ENCODE assay signal across 12 cellular contexts in genomic region chr5:81187885-81188284, GRCh38. TPM values are rescaled to one million over a fixed set of nuclear protein-coding genes. Genes with fewer than 3 reads are reported as not detected.
A peak's percentile ranks its signal among the peaks of the same experiment; 100 is the strongest.
DNase-seq lines count a peak whose midpoint lies in the region; ATAC-seq and TF ChIP-seq lines count a peak whose summit lies in the region.
"Had no signal": no experiment of that assay in that cellular context is flagged by ENCODE, and none has a peak within 500 bp of the region (broad histone marks: within the 10 kb centered on the region; RNA-seq: fewer than 3 reads in every experiment).

No MANE protein-coding gene starts in this region.

- WGBS in heart left ventricle, 4 donors: 12 to 23% (median 19%) methylated on average over 6 of the region's 6 CpGs

- TF ChIP-seq CTCF in BE2C (IDR thresholded peaks at IDR 0.05; ENCODE audit: low read depth, low read length) (no peak), heart left ventricle (IDR thresholded peaks at IDR 0.05) (no peak)

- intact Hi-C loops in heart left ventricle (cut with DNase I): loop anchor here in 2 of 10 donors (10.0 kb wide), 2 partner anchors 223 to 503 kb away; partner anchors contain the start of gene RASGRF2 (in 1 of the 2)

- ATAC-seq in heart left ventricle (peak in 3 of 4 donors; percentile 68 to 83 (median 79)), GM18909 (IDR thresholded peaks at IDR 0.05; ENCODE audit: poor library complexity, unreplicated experiment) (no peak), HG03097 (IDR thresholded peaks at IDR 0.05; ENCODE audit: low FRiP score, unreplicated experiment) (no peak)
- ATAC-seq: sciatic nerve had no signal

- H3K36me3 ChIP-seq in BE2C (no peaks in the 10 kb centered on the region), heart left ventricle (peaks cover 0 to 12% (median 0%) of the 10 kb centered on the region in 9 donors)

- H3K4me3 ChIP-seq in BE2C (ENCODE audit: low read depth, low read length) (no peak overlapping the region), heart left ventricle (no peak overlapping the region)
- H3K4me3 ChIP-seq: PC-9 had no signal

- DNase-seq in BE2C (peak; percentile 36), DMS53 treated with DMSO at 0.1 percent for 48 hours (lab: John Stamatoyannopoulos, UW; ENCODE audit: unreplicated experiment) (peak; percentile 24), NCI-H2029 (lab: John Stamatoyannopoulos, UW) (peak; percentile 84), heart left ventricle (peak; percentile 60 to 79 (median 76)), AG08395 (ENCODE audit: low spot score) (no peak)
- no peak for DNase-seq in stimulated activated CD4-positive, alpha-beta T cell treated with anti-CD3 and anti-CD28 coated beads, Interleukin-12 subunit alpha, Interleukin-12 subunit beta, amount 100 ng/mL, for 4 hours
- DNase-seq: activated B cell treated with CpG ODN at 0.5 μM for 24 hours, PC-9 had no signal

- H3K27me3 ChIP-seq in BE2C (no peaks in the 10 kb centered on the region), heart left ventricle (no peaks in the 10 kb centered on the region)

- H3K9me3 ChIP-seq in BE2C (no peaks in the 10 kb centered on the region), heart left ventricle (no peaks in the 10 kb centered on the region)

- H3K4me1 ChIP-seq in BE2C (peaks cover 35% of the 10 kb centered on the region), heart left ventricle (peaks cover 0 to 17% (median 1%) of the 10 kb centered on the region in 12 donors)

- TF ChIP-seq POLR2A in heart left ventricle (IDR thresholded peaks at IDR 0.05): no peak

- peak overlapping the region in 8 of 12 donors; percentile 30 to 67 (median 38) for H3K27ac ChIP-seq in heart left ventricle
- H3K27ac ChIP-seq: PC-9 had no signal

RNA-seq across cellular contexts. Expression of gene CKMT2, which starts 45.2 kb away (rescaled TPM):
- polyA plus RNA-seq in BE2C (2012; ENCODE audit: insufficient read depth, insufficient read length, low read depth): 0.82 TPM
- total RNA-seq in heart left ventricle: 1,000 to 10,000 TPM in 8 of 9 donors, 100 to 1,000 TPM in 1; 890 to 3,872 (median 1,758) TPM
- polyA plus RNA-seq in heart left ventricle: 1,000 to 10,000 TPM; 1,102 to 2,805 TPM
- total RNA-seq: activated B cell treated with CpG ODN at 0.5 μM for 24 hours, M059J, PC-9 had no signal

Comparison
In these comparisons a context has a peak if more than half of its experiments do, and no peak if none do; other contexts are left out.
1. DNase-seq: peak in BE2C (single experiment), DMS53 treated with DMSO at 0.1 percent for 48 hours (single experiment), NCI-H2029 (single experiment) and heart left ventricle (5 of 5); none in AG08395 (single experiment) and stimulated activated CD4-positive, alpha-beta T cell treated with anti-CD3 and anti-CD28 coated beads, Interleukin-12 subunit alpha, Interleukin-12 subunit beta, amount 100 ng/mL, for 4 hours (single experiment).
2. ATAC-seq: peak in heart left ventricle (3 of 4); none in GM18909 (single experiment) and HG03097 (single experiment).